7 cellular contexts compared by ENCODE assay signal in the genomic region with DNA sequence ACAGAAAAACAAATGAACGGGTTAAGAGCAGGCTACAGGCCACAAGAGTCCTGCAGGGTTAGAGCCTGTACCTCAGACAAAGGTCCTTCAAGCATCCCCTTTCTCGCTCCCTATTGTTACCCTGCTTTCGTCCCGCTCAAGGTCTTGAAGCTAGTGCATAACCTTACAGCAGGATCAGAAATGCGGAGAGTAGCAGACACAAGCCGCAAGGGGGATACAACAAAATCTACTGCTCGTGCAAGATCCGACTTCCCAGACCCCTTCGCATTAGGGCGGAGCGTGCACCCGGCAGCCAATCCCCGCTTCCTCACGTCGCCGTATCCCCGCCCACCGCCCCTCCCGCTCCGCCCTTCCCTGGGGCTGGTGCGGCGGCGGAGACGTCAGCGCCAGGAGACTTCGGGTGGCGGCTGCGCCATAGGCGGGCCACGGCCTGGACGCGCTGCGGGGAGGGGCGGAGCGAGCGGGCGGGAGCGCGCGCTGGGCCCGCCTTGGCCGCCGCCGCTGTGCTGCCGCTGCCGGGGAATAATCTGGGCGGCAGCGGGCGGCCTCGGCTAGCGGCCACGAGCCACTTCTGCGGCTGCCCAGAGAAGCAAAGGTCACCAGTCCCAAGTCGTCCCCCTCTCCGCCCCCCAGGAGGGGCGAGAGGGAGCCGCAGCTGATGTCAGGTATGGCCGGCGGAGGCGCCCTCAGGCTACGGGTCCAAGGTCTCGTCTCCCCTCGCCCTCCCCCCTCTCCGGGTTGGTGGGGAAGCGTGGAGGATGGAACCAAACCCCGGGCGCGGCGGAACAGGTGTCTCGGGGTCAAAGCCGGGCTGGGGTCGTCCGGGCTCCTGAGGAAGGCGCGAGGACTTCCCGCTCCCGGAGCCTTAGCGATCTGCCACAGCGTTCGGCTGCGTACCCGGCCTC.
DNase-seq lines count a peak whose midpoint lies in the region; ATAC-seq lines count a peak whose summit lies in the region.

C1GALT1 (plus strand) TSS at position 389 of the 905 bp plus-strand sequence. CDS start 51,776 bp downstream, outside the sequence.

- DNase-seq in NCI-H2029 treated with DMSO at 0.1 percent for 48 hours (lab: John Stamatoyannopoulos, UW) (peak; percentile 91), T-helper 9 cell (peak; percentile 97), astrocyte of the hippocampus (ENCODE audit: low read depth, low spot score) (peak; percentile 99), hippocampal formation (lab: John Stamatoyannopoulos, UW) (peak; percentile 96 to 98), retina (peak; percentile 96)

- ATAC-seq in GM18508 (IDR thresholded peaks at IDR 0.05; ENCODE audit: insufficient read depth, unreplicated experiment) (peak; percentile 68), HG03025 (IDR thresholded peaks at IDR 0.05; ENCODE audit: low FRiP score, unreplicated experiment) (peak; percentile 79)

Comparison
In these comparisons a context has a peak if more than half of its experiments do, and no peak if none do; other contexts are left out.
1. Peak in every context shown above with its lines: DNase-seq and ATAC-seq.